Comparison of ENCODE assay signal across 9 cellular contexts in genomic region chr9:72577212-72577753, GRCh38. TPM values are rescaled to one million over a fixed set of nuclear protein-coding genes. Genes with fewer than 3 reads are reported as not detected.
DNase-seq lines count a peak whose midpoint lies in the region; TF ChIP-seq lines count a peak whose summit lies in the region.
"Had no signal": no experiment of that assay in that cellular context is flagged by ENCODE, and none has a peak within 500 bp of the region (broad histone marks: within the 10 kb centered on the region; RNA-seq: fewer than 3 reads in every experiment).

No MANE protein-coding gene starts in this region.

- H4K20me1 ChIP-seq in osteoblast (ENCODE audit: insufficient read depth, low read length) = no peaks in the 10 kb centered on the region

- H3K9me3 ChIP-seq in esophagus (ENCODE audit: control insufficient read depth in 2 of 2, insufficient read depth in 1 of 2, low read depth in 1 of 2, low read length in 1 of 2) (no peaks in the 10 kb centered on the region), osteoblast (ENCODE audit: low read depth, low read length) (no peaks in the 10 kb centered on the region)

- DNase-seq in COLO829 (ENCODE audit: low spot score) = peak; percentile 75
- DNase-seq in OCI-M1 (lab: John Stamatoyannopoulos, UW) = peak; percentile 45
- DNase-seq in osteoblast (ENCODE audit: insufficient read length, low spot score, missing footprints) = peak; percentile 62
- DNase-seq in NCI-H1436 treated with DMSO at 0.1 percent for 48 hours (lab: John Stamatoyannopoulos, UW) = no peak
- no peak for DNase-seq in NCI-H2107 (lab: John Stamatoyannopoulos, UW)
- DNase-seq in cerebellar nuclear complex (lab: John Stamatoyannopoulos, UW) = no peak
- DNase-seq in DMS114 treated with DMSO at 0.1 percent for 48 hours (lab: John Stamatoyannopoulos, UW; ENCODE audit: unreplicated experiment) = no peak
- DNase-seq: T-helper 9 cell had no signal

- H2AFZ ChIP-seq in osteoblast (ENCODE audit: low read length) = peak overlapping the region; percentile 3

- H3K4me3 ChIP-seq in esophagus (ENCODE audit: low read depth in 1 of 2, low read length in 2 of 2) (no peak overlapping the region), osteoblast (ENCODE audit: insufficient read depth, low read length) (no peak overlapping the region)

- WGBS in esophagus, 2 donors = 14 to 32% methylated on average over 4 of the region's 4 CpGs

- peaks cover 0 to 2% of the 10 kb centered on the region in 2 donors for H3K4me1 ChIP-seq in esophagus (ENCODE audit: control insufficient read depth in 2 of 2, insufficient read depth in 2 of 2, low read length in 1 of 2)
- peaks cover 52% of the 10 kb centered on the region for H3K4me1 ChIP-seq in osteoblast (ENCODE audit: insufficient read depth, low read length)

- H3K4me2 ChIP-seq in osteoblast (ENCODE audit: insufficient read depth, low read length) = peak overlapping the region; percentile 49

- H3K36me3 ChIP-seq in esophagus (ENCODE audit: control insufficient read depth in 2 of 2, insufficient read depth in 2 of 2, low read length in 1 of 2) (no peaks in the 10 kb centered on the region), osteoblast (ENCODE audit: insufficient read depth, low read length) (no peaks in the 10 kb centered on the region)

- H3K27me3 ChIP-seq in esophagus (ENCODE audit: control insufficient read depth in 1 of 2, insufficient read depth in 2 of 2, low read length in 2 of 2) (no peaks in the 10 kb centered on the region), osteoblast (ENCODE audit: insufficient read depth, low read length) (no peaks in the 10 kb centered on the region)

- H3K27ac ChIP-seq in esophagus (ENCODE audit: low read depth in 2 of 2, low read length in 1 of 2) = peak overlapping the region; percentile 88 to 90
- H3K27ac ChIP-seq in osteoblast (ENCODE audit: low read depth, low read length) = peak overlapping the region; percentile 12

- no peak for TF ChIP-seq CTCF in osteoblast (IDR thresholded peaks at IDR 0.05; ENCODE audit: extremely low read depth, low read depth, low read length)

- no peaks in the 10 kb centered on the region for H3K79me2 ChIP-seq in osteoblast (ENCODE audit: insufficient read depth, low read length)

RNA-seq across cellular contexts. Expression of gene TMC1, which starts 55.9 kb away (rescaled TPM):
- polyA plus RNA-seq in esophagus = 10 to 100 TPM in 1 of 2 donors, 1 to 10 TPM in 1; 6.1 to 10.3 TPM
- under 0.01 TPM in 1 of 2 replicates, not detected in the other for total RNA-seq in osteoblast

Comparison
In these comparisons a context has a peak if more than half of its experiments do, and no peak if none do; other contexts are left out.
1. DNase-seq: peak in COLO829 (single experiment), OCI-M1 (single experiment) and osteoblast (single experiment); none in NCI-H1436 treated with DMSO at 0.1 percent for 48 hours (single experiment), NCI-H2107 (single experiment), cerebellar nuclear complex (0 of 2) and DMS114 treated with DMSO at 0.1 percent for 48 hours (single experiment).